In genomic region chr3:62109534-62109933, GRCh38 we compare ENCODE assay signal across 11 cellular contexts.
DNase-seq lines count a peak whose midpoint lies in the region; ATAC-seq and TF ChIP-seq lines count a peak whose summit lies in the region.
"Had no signal": no experiment of that assay in that cellular context is flagged by ENCODE, and none has a peak within 500 bp of the region (broad histone marks: within the 10 kb centered on the region; RNA-seq: fewer than 3 reads in every experiment).

No MANE protein-coding gene starts in this region.

- H3K27me3 ChIP-seq in right atrium auricular region, result no peaks in the 10 kb centered on the region

- no peaks in the 10 kb centered on the region for H3K36me3 ChIP-seq in right atrium auricular region

- H3K4me1 ChIP-seq in right atrium auricular region, result peaks cover 0 to 6% of the 10 kb centered on the region in 2 donors

- no peak for ATAC-seq in GM18873 (IDR thresholded peaks at IDR 0.05; ENCODE audit: low FRiP score, unreplicated experiment)

- DNase-seq in A172 (ENCODE audit: low spot score), result peak; percentile 64
- DNase-seq in HCEC 1CT, result peak; percentile 97
- DNase-seq in amniotic epithelial cell (ENCODE audit: low read depth), result peak; percentile 92
- DNase-seq in right atrium auricular region (ENCODE audit: low spot score), result peak; percentile 73
- no peak for DNase-seq in NOMO-1 treated with dmso at 0.1 percent for 144 hours (lab: John Stamatoyannopoulos, UW; ENCODE audit: unreplicated experiment)
- DNase-seq in NOMO-1 (lab: John Stamatoyannopoulos, UW; ENCODE audit: unreplicated experiment in 2 of 2), result no peak
- no peak for DNase-seq in NCI-H1105 (lab: John Stamatoyannopoulos, UW)
- DNase-seq: activated CD4-positive, alpha-beta T cell treated with anti-CD3 and anti-CD28 coated beads, Interleukin-2, amount 10 ng/mL, durations not matched to agents 7 days and 5 days; NCI-H446; stimulated activated CD4-positive, alpha-beta T cell treated with anti-CD3 and anti-CD28 coated beads, Interleukin-4, amount 100 ng/mL, for 1 hour had no signal

- no peak overlapping the region for H3K27ac ChIP-seq in right atrium auricular region

- H3K4me3 ChIP-seq in right atrium auricular region, result no peak overlapping the region

- peak in 1 of 2 donors; percentile 20 for TF ChIP-seq CTCF in right atrium auricular region (IDR thresholded peaks at IDR 0.05)

- H3K9me3 ChIP-seq in right atrium auricular region, result no peaks in the 10 kb centered on the region

Comparison
In these comparisons a context has a peak if more than half of its experiments do, and no peak if none do; other contexts are left out.
1. DNase-seq: peak in A172 (single experiment), HCEC 1CT (single experiment), amniotic epithelial cell (single experiment) and right atrium auricular region (single experiment); none in NOMO-1 treated with dmso at 0.1 percent for 144 hours (single experiment), NOMO-1 (0 of 2) and NCI-H1105 (single experiment).